Comparison of ENCODE assay signal across 20 cellular contexts in the genomic region with DNA sequence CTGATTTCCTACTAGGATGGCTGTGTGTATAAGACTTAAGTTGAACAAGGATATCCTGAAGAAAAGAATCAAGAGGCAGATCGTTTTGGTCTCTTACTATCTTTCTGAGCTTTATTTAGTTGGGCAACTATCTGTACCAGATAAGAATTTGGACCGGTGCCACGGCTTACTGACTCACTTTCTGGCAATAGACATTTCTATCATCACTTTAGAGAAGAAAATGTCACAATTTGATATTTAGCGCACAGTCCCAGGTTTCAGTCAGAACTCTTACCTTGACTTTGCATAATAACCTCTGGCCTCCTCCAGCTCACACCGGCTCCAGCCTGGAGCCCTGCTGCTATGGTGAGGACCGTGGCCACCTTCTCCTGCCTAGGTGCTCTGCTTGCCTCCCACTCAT.
DNase-seq lines count a peak whose midpoint lies in the region; ATAC-seq and TF ChIP-seq lines count a peak whose summit lies in the region.
"Had no signal": no experiment of that assay in that cellular context is flagged by ENCODE, and none has a peak within 500 bp of the region (broad histone marks: within the 10 kb centered on the region; RNA-seq: fewer than 3 reads in every experiment).

No MANE protein-coding gene starts in this region.

- H3K9me3 ChIP-seq in mammary epithelial cell (replicated peaks; ENCODE audit: insufficient read depth, low read length) = no peaks in the 10 kb centered on the region
- H3K9me3 ChIP-seq: prostate gland, suprapubic skin had no signal

- CTCF ChIA-PET in mammary epithelial cell (lab: Charles Lee; ENCODE audit: low non-redundant PET) = no interaction called here

- H3K27me3 Mint-ChIP-seq in naive thymus-derived CD8-positive, alpha-beta T cell = peaks cover 0 to 4% (median 1%) of the 10 kb centered on the region in 5 donors

- no peak overlapping the region for H3K27ac Mint-ChIP-seq in naive thymus-derived CD8-positive, alpha-beta T cell
- H3K27ac Mint-ChIP-seq: HFFc6 had no signal

- H3K36me3 Mint-ChIP-seq in naive thymus-derived CD8-positive, alpha-beta T cell = no peaks in the 10 kb centered on the region

- POLR2A ChIA-PET in naive thymus-derived CD8-positive, alpha-beta T cell (lab: Charles Lee) = no interaction called here

- no peak overlapping the region for H3K4me3 Mint-ChIP-seq in naive thymus-derived CD8-positive, alpha-beta T cell
- H3K4me3 Mint-ChIP-seq: HFFc6 had no signal

- no peak overlapping the region for H3K4me2 ChIP-seq in mammary epithelial cell (ENCODE audit: insufficient read depth, low read depth, low read length)
- H3K4me2 ChIP-seq: hepatocyte had no signal

- H3K27me3 ChIP-seq in mammary epithelial cell (ENCODE audit: insufficient read depth, low read length) = no peaks in the 10 kb centered on the region
- H3K27me3 ChIP-seq: dorsolateral prefrontal cortex, hepatocyte, suprapubic skin had no signal

- WGBS in mammary epithelial cell (ENCODE audit: low coverage, missing lambda C conversion rate) = 73% methylated on average over 6 of the region's 6 CpGs

- H4K20me1 ChIP-seq in mammary epithelial cell (ENCODE audit: insufficient read depth, low read length) = no peaks in the 10 kb centered on the region

- ATAC-seq in HG03280 (IDR thresholded peaks at IDR 0.05; ENCODE audit: unreplicated experiment) = no peak
- ATAC-seq in GM18520 (IDR thresholded peaks at IDR 0.05; ENCODE audit: unreplicated experiment) = no peak
- ATAC-seq in naive thymus-derived CD8-positive, alpha-beta T cell = no peak

- H3K9me3 Mint-ChIP-seq in naive thymus-derived CD8-positive, alpha-beta T cell = peaks cover 0 to 3% (median 0%) of the 10 kb centered on the region in 9 donors
- H3K9me3 Mint-ChIP-seq: HFFc6 had no signal

- no peaks in the 10 kb centered on the region for H3K36me3 ChIP-seq in mammary epithelial cell (ENCODE audit: insufficient read depth, low read length)
- H3K36me3 ChIP-seq: prostate gland, suprapubic skin had no signal

- no peak overlapping the region for H3K4me3 ChIP-seq in mammary epithelial cell (replicated peaks in 1 of 3; ENCODE audit: insufficient read depth in 1 of 3, low read depth in 2 of 3, low read length in 3 of 3)
- H3K4me3 ChIP-seq: dorsolateral prefrontal cortex, hepatocyte, prostate gland, suprapubic skin had no signal

- H3K79me2 ChIP-seq in mammary epithelial cell (ENCODE audit: insufficient read depth, low read length) = no peaks in the 10 kb centered on the region
- H3K79me2 ChIP-seq: hepatocyte had no signal

- intact Hi-C loops in mammary epithelial cell (cut with micrococcal nuclease) = no loop called here

- TF ChIP-seq CTCF in mammary epithelial cell (conservative IDR thresholded peaks at IDR 0.05 in 1 of 2, IDR thresholded peaks at IDR 0.05 in 1 of 2; ENCODE audit: extremely low read depth in 1 of 2, insufficient read depth in 1 of 2, low read depth in 1 of 2, low read length in 2 of 2) = no peak

- H3K9ac ChIP-seq in mammary epithelial cell (ENCODE audit: insufficient read depth, low read length) = no peak overlapping the region

- dilution Hi-C loops in mammary epithelial cell (cut with HindIII; ENCODE audit: low sequenced_read_pairs) = no loop called here

- no peak overlapping the region for H2AFZ ChIP-seq in mammary epithelial cell (ENCODE audit: low read depth, low read length)
- H2AFZ ChIP-seq: hepatocyte had no signal

- DNase-seq in EL (peak; percentile 26), M059J (ENCODE audit: low read depth) (peak; percentile 13), mammary epithelial cell (peak; percentile 1), glomerular visceral epithelial cell (ENCODE audit: extremely low spot score) (peak; percentile 13), NAMALWA (ENCODE audit: low spot score) (no peak)
- no peak for DNase-seq in naive thymus-derived CD8-positive, alpha-beta T cell
- DNase-seq: activated CD4-positive, alpha-beta T cell treated with anti-CD3 and anti-CD28 coated beads, Interleukin-2, amount 50 U/mL, for 1 hour; activated naive CD4-positive, alpha-beta T cell treated with Interleukin-2 at 50 U/mL for 16 hours; AML-193; HFFc6; NCI-H187; NCI-H446; stimulated activated CD4-positive, alpha-beta T cell treated with anti-CD3 and anti-CD28 coated beads, Interleukin-12 subunit alpha, Interleukin-12 subunit beta, amount 100 ng/mL, for 4 hours; SW 1271 had no signal

- no peak overlapping the region for H3K27ac ChIP-seq in mammary epithelial cell (ENCODE audit: insufficient read depth, low read depth, low read length)
- H3K27ac ChIP-seq: dorsolateral prefrontal cortex, hepatocyte, prostate gland, suprapubic skin had no signal

- H3K4me1 ChIP-seq in mammary epithelial cell (ENCODE audit: insufficient read depth, low read length) = no peaks in the 10 kb centered on the region
- H3K4me1 ChIP-seq: prostate gland, suprapubic skin had no signal

- in situ Hi-C loops in mammary epithelial cell (cut with MboI; ENCODE audit: low sequenced_read_pairs in 2 of 2) = no loop called here

- no TSS peak for BruUV-seq in mammary epithelial cell (replicated peaks; lab: Mats Ljungman, UMichigan)

- H3K4me1 Mint-ChIP-seq in naive thymus-derived CD8-positive, alpha-beta T cell = no peaks in the 10 kb centered on the region

Comparison
In these comparisons a context has a peak if more than half of its experiments do, and no peak if none do; other contexts are left out.
1. DNase-seq: peak in EL (single experiment), M059J (single experiment), mammary epithelial cell (single experiment) and glomerular visceral epithelial cell (single experiment); none in NAMALWA (single experiment) and naive thymus-derived CD8-positive, alpha-beta T cell (0 of 10).